In the genomic region with DNA sequence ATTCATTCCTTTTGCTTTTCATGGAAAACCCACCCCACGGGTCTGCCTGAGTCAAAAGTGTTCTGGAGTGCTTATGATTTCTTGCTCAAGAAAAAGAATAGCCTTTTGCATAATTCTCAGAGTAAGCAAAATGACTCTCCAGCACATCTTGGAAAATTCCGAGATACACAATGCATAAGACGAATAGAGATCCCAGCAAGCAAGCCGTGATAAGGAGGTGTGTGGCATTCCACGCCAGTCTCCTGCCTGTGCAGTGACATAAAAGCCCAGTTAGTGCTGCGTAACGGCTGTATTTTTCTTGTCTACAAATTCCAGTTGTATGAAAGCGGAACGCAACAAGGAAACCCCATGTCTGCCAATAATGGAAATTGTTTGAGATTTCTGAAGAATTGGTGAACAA, we compare ENCODE assay signal across 26 cellular contexts.
A peak's percentile ranks its signal among the peaks of the same experiment; 100 is the strongest.
DNase-seq lines count a peak whose midpoint lies in the region; ATAC-seq, FAIRE-seq and TF ChIP-seq lines count a peak whose summit lies in the region.
"Had no signal": no experiment of that assay in that cellular context is flagged by ENCODE, and none has a peak within 500 bp of the region (broad histone marks: within the 10 kb centered on the region; RNA-seq: fewer than 3 reads in every experiment).

No MANE protein-coding gene starts in this region.

- DNase-seq in Right ventricle myocardium superior = no peak
- DNase-seq in Right ventricle myocardium inferior (ENCODE audit: missing footprints) = no peak
- DNase-seq in right cardiac atrium = no peak
- DNase-seq in right atrium auricular region (ENCODE audit: low spot score) = no peak
- peak; percentile 11 for DNase-seq in fibroblast of the aortic adventitia (ENCODE audit: low read depth)
- DNase-seq in aorta = no peak
- no peak for DNase-seq in HTR-8/SVneo (ENCODE audit: insufficient read length, low spot score)
- no peak for DNase-seq in 8988T
- DNase-seq: ACHN; AML-193; BE2C; CD4-positive, alpha-beta T cell; CD8-positive, alpha-beta memory T cell; DMS 273 treated with DMSO at 0.1 percent for 48 hours; DMS79; EL; GDM1; HFFc6 had no signal

- no peaks in the 10 kb centered on the region for H3K27me3 ChIP-seq in right cardiac atrium (ENCODE audit: control insufficient read depth, insufficient read depth)
- no peaks in the 10 kb centered on the region for H3K27me3 ChIP-seq in right atrium auricular region
- no peaks in the 10 kb centered on the region for H3K27me3 ChIP-seq in aorta (ENCODE audit: control insufficient read depth in 1 of 2, insufficient read depth in 2 of 2, low read length in 1 of 2)
- H3K27me3 ChIP-seq: BE2C; BLaER1 treated with 17β-estradiol and CSF1 and Interleukin-3, amounts not matched to agents 10 nM and 100 nM had no signal

- no peak overlapping the region for H3K4me3 ChIP-seq in right cardiac atrium (ENCODE audit: low read length)
- H3K4me3 ChIP-seq in right atrium auricular region = no peak overlapping the region
- no peak overlapping the region for H3K4me3 ChIP-seq in fibroblast of the aortic adventitia (ENCODE audit: low read depth, low read length)
- no peak overlapping the region for H3K4me3 ChIP-seq in aorta (ENCODE audit: low read length in 2 of 2)
- H3K4me3 ChIP-seq: A549; BLaER1 treated with 17β-estradiol and CSF1 and Interleukin-3, amounts not matched to agents 10 nM and 100 nM; GM12878; GM23338; HAP-1 had no signal

- intact Hi-C loops in Right ventricle myocardium superior (cut with DNase I) = no loop called here
- intact Hi-C loops in Right ventricle myocardium inferior (cut with DNase I) = no loop called here
- intact Hi-C loops in right cardiac atrium (cut with DNase I) = no loop called here
- intact Hi-C loops in aorta (cut with DNase I) = loop anchor here in 1 of 2 donors (5.0 kb wide), 1 partner anchor 39 kb away; no protein-coding TSS in a partner anchor

- H3K27ac ChIP-seq in right cardiac atrium (ENCODE audit: low read length) (no peak overlapping the region), right atrium auricular region (peak overlapping the region in 1 of 2 donors; percentile 41), aorta (ENCODE audit: low read depth in 1 of 2, low read length in 2 of 2) (peak overlapping the region; percentile 14 to 39)
- H3K27ac ChIP-seq: 22Rv1; A549; BLaER1 treated with 17β-estradiol and CSF1 and Interleukin-3, amounts not matched to agents 10 nM and 100 nM had no signal

- H3K36me3 ChIP-seq in right atrium auricular region (no peaks in the 10 kb centered on the region), aorta (ENCODE audit: control insufficient read depth in 1 of 2, insufficient read depth in 2 of 2, low read length in 1 of 2) (no peaks in the 10 kb centered on the region)
- H3K36me3 ChIP-seq: BE2C; BLaER1 treated with 17β-estradiol and CSF1 and Interleukin-3, amounts not matched to agents 10 nM and 100 nM; HAP-1 had no signal

- peak; percentile 64 for ATAC-seq in Right ventricle myocardium superior (ENCODE audit: poor library complexity)
- no peak for ATAC-seq in Right ventricle myocardium inferior
- ATAC-seq in right cardiac atrium = peak; percentile 40 to 65
- ATAC-seq in aorta (ENCODE audit: low FRiP score) = no peak
- ATAC-seq: A549, GM23338 had no signal

- H3K9me3 ChIP-seq in right cardiac atrium (ENCODE audit: control insufficient read depth, low read length) (no peaks in the 10 kb centered on the region), right atrium auricular region (no peaks in the 10 kb centered on the region), aorta (ENCODE audit: control insufficient read depth, low read length) (peaks cover 2% of the 10 kb centered on the region)
- H3K9me3 ChIP-seq: A549, BE2C had no signal

- WGBS in right cardiac atrium = 46% methylated on average over 9 of the region's 9 CpGs
- 11 to 14% methylated on average over 9 of the region's 9 CpGs for WGBS in aorta, 2 donors

- peaks cover under 1% of the 10 kb centered on the region for H3K4me1 ChIP-seq in right cardiac atrium (ENCODE audit: control insufficient read depth, insufficient read depth, low read length)
- H3K4me1 ChIP-seq in right atrium auricular region = peaks cover 0 to 3% of the 10 kb centered on the region in 2 donors
- peaks cover 0 to 3% of the 10 kb centered on the region in 2 donors for H3K4me1 ChIP-seq in aorta (ENCODE audit: control insufficient read depth in 1 of 2, insufficient read depth in 2 of 2, low read length in 2 of 2)
- H3K4me1 ChIP-seq: A549, BE2C, HAP-1 had no signal

- no peak for TF ChIP-seq CTCF in right atrium auricular region (IDR thresholded peaks at IDR 0.05)
- TF ChIP-seq CTCF in fibroblast of the aortic adventitia (IDR thresholded peaks at IDR 0.05; ENCODE audit: insufficient read depth, low read length) = no peak

- no peak for FAIRE-seq in HTR-8/SVneo (lab: Jason Lieb, UNC)
- FAIRE-seq: A549, D721Med, GM12878, GM19239 had no signal

Comparison
In these comparisons a context has a peak if more than half of its experiments do, and no peak if none do; other contexts are left out.
1. ATAC-seq: peak in Right ventricle myocardium superior (single experiment) and right cardiac atrium (2 of 2); none in Right ventricle myocardium inferior (single experiment) and aorta (single experiment).